In genomic region chr14:92778868-92779565, GRCh38 we compare ENCODE assay signal across 2 cellular contexts.
TF ChIP-seq lines count a peak whose summit lies in the region.

No MANE protein-coding gene starts in this region.

TF ChIP-seq in HCT116, 20 proteins besides CTCF, POLR2A, EP300 and RAD21:
- TF ChIP-seq CBX3 (IDR thresholded peaks at IDR 0.05; ENCODE audit: low read depth): 0 out of 2 replicates have a peak, but pooled peaks have one; percentile 15

TF ChIP-seq in H1, 55 proteins besides CTCF, POLR2A, EP300 and RAD21:
- TF ChIP-seq YY1 (IDR thresholded peaks at IDR 0.05; ENCODE audit: low read depth, low read length): 0 out of 2 replicates have a peak, but pooled peaks have one; percentile 32
